Comparison of ENCODE assay signal across 18 cellular contexts in the genomic region with DNA sequence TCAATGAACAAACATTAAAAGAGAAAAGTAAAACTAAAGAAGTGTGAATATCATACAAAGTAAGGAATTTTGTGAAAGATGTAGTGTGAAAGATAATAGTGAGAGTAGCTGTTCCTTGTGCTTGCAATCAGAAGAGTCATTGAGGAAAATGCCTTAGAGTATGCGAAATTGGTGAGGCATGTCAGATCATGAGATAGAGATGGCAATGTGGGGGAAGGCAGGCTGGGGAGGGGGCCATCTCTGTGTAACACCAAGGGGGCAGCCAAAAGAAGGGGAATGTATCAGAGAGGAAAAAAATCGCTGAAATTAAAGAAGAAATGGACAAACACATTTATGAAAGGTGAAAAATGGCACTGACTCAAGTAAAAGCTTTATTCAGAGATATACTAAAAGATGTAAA. TPM values are rescaled to one million over a fixed set of nuclear protein-coding genes. Genes with fewer than 3 reads are reported as not detected.
DNase-seq lines count a peak whose midpoint lies in the region; ATAC-seq and TF ChIP-seq lines count a peak whose summit lies in the region.
"Had no signal": no experiment of that assay in that cellular context is flagged by ENCODE, and none has a peak within 500 bp of the region (broad histone marks: within the 10 kb centered on the region; RNA-seq: fewer than 3 reads in every experiment).

No MANE protein-coding gene starts in this region.

- CTCF ChIA-PET in CD8-positive, alpha-beta memory T cell (lab: Charles Lee): interaction anchor here (0.6 to 1.3 kb wide), 2 partner anchors 17 to 276 kb away, joined by 3 to 4 read pairs; no protein-coding TSS in a partner anchor

- H3K79me2 ChIP-seq in smooth muscle cell (ENCODE audit: low read depth): no peaks in the 10 kb centered on the region

- no peak overlapping the region for H3K4me3 ChIP-seq in CD8-positive, alpha-beta memory T cell (ENCODE audit: low read length)
- H3K4me3 ChIP-seq in smooth muscle cell: no peak overlapping the region
- H3K4me3 ChIP-seq: GM23248 had no signal

- no peak for ATAC-seq in GM21390 (IDR thresholded peaks at IDR 0.05; ENCODE audit: unreplicated experiment)
- ATAC-seq: CD8-positive, alpha-beta T cell had no signal

- H3K9ac ChIP-seq in smooth muscle cell (ENCODE audit: low read depth): no peak overlapping the region
- H3K9ac ChIP-seq: GM23248, KMS-11 had no signal

- DNase-seq in CD8-positive, alpha-beta memory T cell: no peak
- no peak for DNase-seq in mesothelial cell of epicardium (ENCODE audit: low spot score in 2 of 2, unreplicated experiment in 2 of 2)
- DNase-seq in activated effector memory CD4-positive, alpha-beta T cell treated with anti-CD3 and anti-CD28 coated beads, Interleukin-2, amount 50 U/mL, for 16 hours: no peak
- no peak for DNase-seq in SKM-1 (lab: John Stamatoyannopoulos, UW; ENCODE audit: unreplicated experiment)
- DNase-seq in smooth muscle cell (lab: John Stamatoyannopoulos, UW; ENCODE audit: unreplicated experiment): no peak
- DNase-seq: ACHN; Caco-2; CD8-positive, alpha-beta T cell; DND-41; GDM1; GM23248; H7 had no signal

- H3K9me3 Mint-ChIP-seq in CD8-positive, alpha-beta memory T cell: no peaks in the 10 kb centered on the region
- peaks cover 14% of the 10 kb centered on the region for H3K9me3 Mint-ChIP-seq in mesothelial cell of epicardium
- H3K9me3 Mint-ChIP-seq: CD8-positive, alpha-beta T cell had no signal

- H3K27me3 Mint-ChIP-seq in CD8-positive, alpha-beta memory T cell: peaks cover 3 to 4% of the 10 kb centered on the region in 2 donors
- no peaks in the 10 kb centered on the region for H3K27me3 Mint-ChIP-seq in mesothelial cell of epicardium (ENCODE audit: low read depth)
- H3K27me3 Mint-ChIP-seq: B cell had no signal

- no peak overlapping the region for H3K27ac Mint-ChIP-seq in CD8-positive, alpha-beta memory T cell
- H3K27ac Mint-ChIP-seq in mesothelial cell of epicardium: peak overlapping the region; percentile 7
- H3K27ac Mint-ChIP-seq: B cell; CD8-positive, alpha-beta T cell; IgD-negative memory B cell had no signal

- H3K27me3 ChIP-seq in CD8-positive, alpha-beta memory T cell (ENCODE audit: insufficient read depth, low read length, poor library complexity, severe bottlenecking): no peaks in the 10 kb centered on the region
- H3K27me3 ChIP-seq in smooth muscle cell (ENCODE audit: low read depth): no peaks in the 10 kb centered on the region

- 82% methylated on average over 2 of the region's 2 CpGs for WGBS in smooth muscle cell (ENCODE audit: low lambda C conversion rate)

- H3K4me2 ChIP-seq in smooth muscle cell: no peak overlapping the region
- H3K4me2 ChIP-seq: KMS-11 had no signal

- no peak overlapping the region for H2AFZ ChIP-seq in smooth muscle cell (ENCODE audit: low read depth)
- H2AFZ ChIP-seq: GM23248 had no signal

- no peaks in the 10 kb centered on the region for H4K20me1 ChIP-seq in smooth muscle cell (ENCODE audit: low read depth)

- H3K4me1 Mint-ChIP-seq in CD8-positive, alpha-beta memory T cell: no peaks in the 10 kb centered on the region
- H3K4me1 Mint-ChIP-seq in mesothelial cell of epicardium: peaks cover 30% of the 10 kb centered on the region

- peaks cover 0 to 2% (median 0%) of the 10 kb centered on the region in 3 donors for H3K36me3 Mint-ChIP-seq in CD8-positive, alpha-beta memory T cell
- H3K36me3 Mint-ChIP-seq in mesothelial cell of epicardium: no peaks in the 10 kb centered on the region
- H3K36me3 Mint-ChIP-seq: CD14-positive monocyte; CD8-positive, alpha-beta T cell had no signal

- POLR2A ChIA-PET in CD8-positive, alpha-beta memory T cell (lab: Charles Lee): no interaction called here

- no peak overlapping the region for H3K4me3 Mint-ChIP-seq in CD8-positive, alpha-beta memory T cell
- no peak overlapping the region for H3K4me3 Mint-ChIP-seq in mesothelial cell of epicardium
- H3K4me3 Mint-ChIP-seq: B cell; CD14-positive monocyte; CD8-positive, alpha-beta T cell; IgD-negative memory B cell had no signal

- no peaks in the 10 kb centered on the region for H3F3A ChIP-seq in smooth muscle cell (ENCODE audit: low read depth)

- no peak for TF ChIP-seq CTCF in VCaP (conservative IDR thresholded peaks at IDR 0.05)
- TF ChIP-seq CTCF in mesothelial cell of epicardium (IDR thresholded peaks at IDR 0.05; ENCODE audit: unreplicated experiment): no peak
- TF ChIP-seq CTCF in smooth muscle cell (IDR thresholded peaks at IDR 0.05; ENCODE audit: borderline replicate concordance, insufficient read depth, poor library complexity, severe bottlenecking): no peak

- H3K36me3 ChIP-seq in CD8-positive, alpha-beta memory T cell (ENCODE audit: insufficient read depth, low read length): no peaks in the 10 kb centered on the region
- no peaks in the 10 kb centered on the region for H3K36me3 ChIP-seq in smooth muscle cell (ENCODE audit: low read depth)

- H3K9me3 ChIP-seq in CD8-positive, alpha-beta memory T cell (ENCODE audit: low read length): no peaks in the 10 kb centered on the region
- H3K9me3 ChIP-seq in smooth muscle cell (replicated peaks; ENCODE audit: low read depth): no peaks in the 10 kb centered on the region
- H3K9me3 ChIP-seq: Caco-2 had no signal

- H3K27ac ChIP-seq in CD8-positive, alpha-beta memory T cell (ENCODE audit: low read depth, low read length): peak overlapping the region; percentile 14
- H3K27ac ChIP-seq in VCaP (peak overlapping the region; percentile 58), smooth muscle cell (ENCODE audit: low read depth) (no peak overlapping the region)
- H3K27ac ChIP-seq: GM23248, KMS-11 had no signal

- H3K4me1 ChIP-seq in CD8-positive, alpha-beta memory T cell (ENCODE audit: insufficient read depth, low read length): no peaks in the 10 kb centered on the region
- no peaks in the 10 kb centered on the region for H3K4me1 ChIP-seq in smooth muscle cell (ENCODE audit: low read depth)
- H3K4me1 ChIP-seq: Caco-2 had no signal

RNA-seq across cellular contexts. Expression of gene PRKAR2B, which starts 19.6 kb away (rescaled TPM):
- total RNA-seq in CD8-positive, alpha-beta memory T cell: 1 to 10 TPM; 1.1 to 1.2 TPM
- 0.93 TPM for polyA plus RNA-seq in CD8-positive, alpha-beta memory T cell
- total RNA-seq in mesothelial cell of epicardium: 7.8 to 8.3 TPM (median 7.8 TPM) in 3 replicates
- total RNA-seq in smooth muscle cell: 3.5 and 4.4 TPM in 2 replicates
- 3.4 and 6.1 TPM in 2 replicates for polyA plus RNA-seq in smooth muscle cell
